ENCODE assay signal across 8 cellular contexts in genomic region chr5:150801117-150801927, GRCh38. TPM values are rescaled to one million over a fixed set of nuclear protein-coding genes. Genes with fewer than 3 reads are reported as not detected.
DNase-seq lines count a peak whose midpoint lies in the region; ATAC-seq, FAIRE-seq and TF ChIP-seq lines count a peak whose summit lies in the region.

No MANE protein-coding gene starts in this region.

- no peaks in the 10 kb centered on the region for H3K9me3 Mint-ChIP-seq in effector memory CD8-positive, alpha-beta T cell
- H3K9me3 Mint-ChIP-seq in type B pancreatic cell: peaks cover 5% of the 10 kb centered on the region

- no peaks in the 10 kb centered on the region for H3K36me3 Mint-ChIP-seq in effector memory CD8-positive, alpha-beta T cell (ENCODE audit: insufficient read depth)
- peaks cover 7% of the 10 kb centered on the region for H3K36me3 Mint-ChIP-seq in type B pancreatic cell

- ATAC-seq in HG03354 (IDR thresholded peaks at IDR 0.05; ENCODE audit: poor library complexity, severe bottlenecking, unreplicated experiment) (peak; percentile 79), HG02759 (IDR thresholded peaks at IDR 0.05; ENCODE audit: unreplicated experiment) (no peak)
- peak; percentile 56 for ATAC-seq in effector memory CD8-positive, alpha-beta T cell (replicated peaks)

- peak; percentile 18 to 19 for DNase-seq in activated CD4-positive, alpha-beta T cell treated with anti-CD3 and anti-CD28 coated beads for 4 hours
- DNase-seq in activated CD4-positive, alpha-beta T cell treated with anti-CD3 and anti-CD28 coated beads for 48 hours: no peak
- DNase-seq in RCC 7860 (ENCODE audit: low spot score) (peak; percentile 45), medulla oblongata (ENCODE audit: extremely low spot score) (peak; percentile 80), type B pancreatic cell (ENCODE audit: extremely low spot score, unreplicated experiment) (no peak)
- DNase-seq in effector memory CD8-positive, alpha-beta T cell: peak in 2 of 3 experiments; percentile 16 to 21

- FAIRE-seq in RCC 7860 (lab: Jason Lieb, UNC): peak; percentile 77

- no peak overlapping the region for H3K27ac Mint-ChIP-seq in effector memory CD8-positive, alpha-beta T cell
- H3K27ac Mint-ChIP-seq in type B pancreatic cell: peak overlapping the region; percentile 57

- peak; percentile 76 for TF ChIP-seq CTCF in type B pancreatic cell (conservative IDR thresholded peaks at IDR 0.05)

- peaks cover 15 to 30% of the 10 kb centered on the region in 2 donors for H3K27me3 Mint-ChIP-seq in effector memory CD8-positive, alpha-beta T cell
- peaks cover 13% of the 10 kb centered on the region for H3K27me3 Mint-ChIP-seq in type B pancreatic cell

- no peak overlapping the region for H3K4me3 Mint-ChIP-seq in effector memory CD8-positive, alpha-beta T cell
- H3K4me3 Mint-ChIP-seq in type B pancreatic cell: peak overlapping the region; percentile 87

- no peaks in the 10 kb centered on the region for H3K4me1 Mint-ChIP-seq in effector memory CD8-positive, alpha-beta T cell (ENCODE audit: low read depth in 2 of 2)
- peaks cover 11% of the 10 kb centered on the region for H3K4me1 Mint-ChIP-seq in type B pancreatic cell (ENCODE audit: unreplicated experiment)

RNA-seq across cellular contexts. Expression of gene SMIM3, which starts 22.8 kb away (rescaled TPM):
- total RNA-seq in type B pancreatic cell (ENCODE audit: low replicate concordance): 8.2 and 11.0 TPM in 2 replicates

RNA-seq across cellular contexts. Expression of gene DCTN4, which starts 42.5 kb away (rescaled TPM):
- total RNA-seq in type B pancreatic cell (ENCODE audit: low replicate concordance): 41.8 and 63.9 TPM in 2 replicates

RNA-seq across cellular contexts. Expression of gene IRGM, which starts 45.0 kb away (rescaled TPM):
- total RNA-seq in type B pancreatic cell (ENCODE audit: low replicate concordance): not detected in 2 replicates

Comparison
In these comparisons a context has a peak if more than half of its experiments do, and no peak if none do; other contexts are left out.
1. DNase-seq: peak in activated CD4-positive, alpha-beta T cell treated with anti-CD3 and anti-CD28 coated beads for 4 hours (2 of 2), RCC 7860 (single experiment), effector memory CD8-positive, alpha-beta T cell (2 of 3) and medulla oblongata (single experiment); none in activated CD4-positive, alpha-beta T cell treated with anti-CD3 and anti-CD28 coated beads for 48 hours (single experiment) and type B pancreatic cell (single experiment).